10 cellular contexts compared by ENCODE assay signal in genomic region chr7:135877799-135878198, GRCh38.
A peak's percentile ranks its signal among the peaks of the same experiment; 100 is the strongest.
DNase-seq lines count a peak whose midpoint lies in the region; ATAC-seq, FAIRE-seq and TF ChIP-seq lines count a peak whose summit lies in the region.
"Had no signal": no experiment of that assay in that cellular context is flagged by ENCODE, and none has a peak within 500 bp of the region (broad histone marks: within the 10 kb centered on the region; RNA-seq: fewer than 3 reads in every experiment).

No MANE protein-coding gene starts in this region.

- H2BK20ac ChIP-seq in H9 (ENCODE audit: low read depth, low read length, poor library complexity, severe bottlenecking) = no peak overlapping the region

- no peaks in the 10 kb centered on the region for H3K27me3 ChIP-seq in keratinocyte (ENCODE audit: control insufficient read depth, extremely low read depth, insufficient read depth, low read length)
- H3K27me3 ChIP-seq in H7 (ENCODE audit: control insufficient read depth, insufficient read depth, low read length) = no peaks in the 10 kb centered on the region
- H3K27me3 ChIP-seq in spleen (replicated peaks in 1 of 7) = no peaks in the 10 kb centered on the region
- no peaks in the 10 kb centered on the region for H3K27me3 ChIP-seq in H9 (ENCODE audit: insufficient read depth, low read length)
- H3K27me3 ChIP-seq: breast epithelium had no signal

- no peak overlapping the region for H2AK5ac ChIP-seq in H9 (ENCODE audit: insufficient read length, low read length)

- H4K20me1 ChIP-seq in keratinocyte (ENCODE audit: control insufficient read depth, extremely low read depth, insufficient read depth, low read length) (no peaks in the 10 kb centered on the region), H9 (ENCODE audit: control insufficient read depth, insufficient read depth, insufficient read length) (no peaks in the 10 kb centered on the region)

- dilution Hi-C loops in keratinocyte (cut with MboI; ENCODE audit: extremely low pct_ligation_motif_present, low sequenced_read_pairs) = no loop called here

- H3K18ac ChIP-seq in H9 (ENCODE audit: insufficient read length, low read depth, low read length) = no peak overlapping the region

- H3K27me3 Mint-ChIP-seq in H9 (ENCODE audit: low read depth) = no peaks in the 10 kb centered on the region

- H3K79me2 ChIP-seq in keratinocyte (ENCODE audit: control insufficient read depth, insufficient read depth, low read length) (no peaks in the 10 kb centered on the region), H9 (ENCODE audit: insufficient read depth, low read length) (no peaks in the 10 kb centered on the region)

- H3K4me3 ChIP-seq in keratinocyte (ENCODE audit: control insufficient read depth in 2 of 3, extremely low read depth in 1 of 3, insufficient read depth in 2 of 3, low read depth in 1 of 3, low read length in 3 of 3) (no peak overlapping the region), H7 (ENCODE audit: insufficient read depth, low read depth, low read length) (no peak overlapping the region), spleen (no peak overlapping the region)
- H3K4me3 ChIP-seq: breast epithelium had no signal

- H3K9me1 ChIP-seq in keratinocyte (ENCODE audit: control insufficient read depth, extremely low read depth, insufficient read depth, low read length) = no peaks in the 10 kb centered on the region

- H2BK15ac ChIP-seq in H9 (ENCODE audit: low read depth, low read length) = no peak overlapping the region

- peak; percentile 78 for ATAC-seq in HG03064 (IDR thresholded peaks at IDR 0.05; ENCODE audit: low read depth, unreplicated experiment)

- no peak overlapping the region for H4K8ac ChIP-seq in H9 (replicated peaks; ENCODE audit: insufficient read length, low read depth, low read length)

- H4K91ac ChIP-seq in H9 (ENCODE audit: insufficient read length, low read depth, low read length) = no peak overlapping the region

- H2AFZ ChIP-seq in keratinocyte (ENCODE audit: control insufficient read depth, low read length) = no peak overlapping the region
- H2AFZ ChIP-seq in H9 (ENCODE audit: low read length) = no peak overlapping the region

- no peak overlapping the region for H2BK120ac ChIP-seq in H9 (ENCODE audit: low read depth, low read length, poor library complexity, severe bottlenecking)

- peaks cover 21% of the 10 kb centered on the region for H3K4me1 ChIP-seq in keratinocyte (ENCODE audit: control insufficient read depth, extremely low read depth, insufficient read depth, low read length)
- no peaks in the 10 kb centered on the region for H3K4me1 ChIP-seq in spleen
- no peaks in the 10 kb centered on the region for H3K4me1 ChIP-seq in H9 (ENCODE audit: insufficient read depth, low read length)
- H3K4me1 ChIP-seq: breast epithelium had no signal

- FAIRE-seq in keratinocyte (lab: Jason Lieb, UNC) = peak; percentile 92
- no peak for FAIRE-seq in HTR-8/SVneo (lab: Jason Lieb, UNC)

- no peaks in the 10 kb centered on the region for H3K36me3 Mint-ChIP-seq in H9 (ENCODE audit: insufficient read depth in 1 of 3, low read depth in 3 of 3)

- no peak overlapping the region for H3K14ac ChIP-seq in H9 (ENCODE audit: insufficient read depth, low read length)

- no peaks in the 10 kb centered on the region for H3K9me3 Mint-ChIP-seq in H9

- no peaks in the 10 kb centered on the region for H3K36me3 ChIP-seq in keratinocyte (ENCODE audit: control insufficient read depth in 2 of 2, extremely low read depth in 1 of 2, insufficient read depth in 2 of 2, low read length in 2 of 2)
- no peaks in the 10 kb centered on the region for H3K36me3 ChIP-seq in H7 (replicated peaks; ENCODE audit: control insufficient read depth, insufficient read depth, low read length)
- no peaks in the 10 kb centered on the region for H3K36me3 ChIP-seq in spleen
- H3K36me3 ChIP-seq: breast epithelium had no signal

- peak overlapping the region; percentile 69 for H3K4me2 ChIP-seq in keratinocyte (ENCODE audit: control insufficient read depth, extremely low read depth, insufficient read depth, low read depth, low read length)
- H3K4me2 ChIP-seq in H9 (ENCODE audit: insufficient read depth, insufficient read length, low read length) = no peak overlapping the region

- no peaks in the 10 kb centered on the region for H3K4me1 Mint-ChIP-seq in H9

- H3K4me3 Mint-ChIP-seq in H9 = no peak overlapping the region

- H3K23me2 ChIP-seq in H9 (ENCODE audit: insufficient read length, low read depth, low read length, poor library complexity, severe bottlenecking) = no peaks in the 10 kb centered on the region

- intact Hi-C loops in spleen (cut with DNase I; ENCODE audit: low total_unique reads) = no loop called here

- no peak overlapping the region for H4K5ac ChIP-seq in H9 (ENCODE audit: insufficient read length, low read depth, low read length)

- H3K9ac ChIP-seq in keratinocyte (ENCODE audit: control insufficient read depth, extremely low read depth, insufficient read depth, low read length) (no peak overlapping the region), H9 (ENCODE audit: extremely low read depth, insufficient read length, low read length) (no peak overlapping the region)

- H3K4ac ChIP-seq in H9 (ENCODE audit: low read depth, low read length) = no peak overlapping the region

- H3K23ac ChIP-seq in H9 (ENCODE audit: insufficient read length, low read depth, low read length) = no peak overlapping the region

- no peak overlapping the region for H3K27ac Mint-ChIP-seq in H9

- peak; percentile 20 for DNase-seq in ELF-1 (ENCODE audit: low read depth, low spot score)
- DNase-seq in RPMI7951 (ENCODE audit: low read depth) = peak; percentile 78
- DNase-seq in keratinocyte (ENCODE audit: low read depth, low spot score) = peak; percentile 44
- no peak for DNase-seq in H7
- DNase-seq in spleen = no peak
- no peak for DNase-seq in HTR-8/SVneo (ENCODE audit: insufficient read length, low spot score)
- DNase-seq in H9 = no peak
- DNase-seq: NCI-H446 had no signal

- no peak for TF ChIP-seq POLR2A in spleen (IDR thresholded peaks at IDR 0.05)

- H3T11ph ChIP-seq in H9 (ENCODE audit: low read length) = no peak overlapping the region

- H3K27ac ChIP-seq in keratinocyte (ENCODE audit: control insufficient read depth, insufficient read depth, low read length) = peak overlapping the region; percentile 47
- H3K27ac ChIP-seq in spleen = no peak overlapping the region
- H3K27ac ChIP-seq in H9 (ENCODE audit: insufficient read length, low read depth, low read length) = no peak overlapping the region
- H3K27ac ChIP-seq: breast epithelium had no signal

- no peak overlapping the region for H2BK5ac ChIP-seq in H9 (ENCODE audit: insufficient read length, low read length)

- H3K9me3 ChIP-seq in keratinocyte (ENCODE audit: control insufficient read depth, low read depth, low read length) (no peaks in the 10 kb centered on the region), spleen (peaks cover 0 to 5% (median 0%) of the 10 kb centered on the region in 8 donors), H9 (ENCODE audit: control insufficient read depth, low read depth, low read length) (no peaks in the 10 kb centered on the region)
- H3K9me3 ChIP-seq: breast epithelium had no signal

- H3K79me1 ChIP-seq in H9 (ENCODE audit: insufficient read depth, low read depth, low read length, poor library complexity, severe bottlenecking) = no peaks in the 10 kb centered on the region

- H2BK12ac ChIP-seq in H9 (ENCODE audit: insufficient read length, low read depth, low read length) = no peak overlapping the region

- no peak overlapping the region for H3K56ac ChIP-seq in H9 (ENCODE audit: insufficient read length, low read depth, low read length)

- TF ChIP-seq CTCF in keratinocyte (optimal IDR thresholded peaks at IDR 0.05 in 1 of 3, IDR thresholded peaks at IDR 0.05 in 1 of 3, conservative IDR thresholded peaks at IDR 0.05 in 1 of 3; ENCODE audit: extremely low read depth in 1 of 3, insufficient read depth in 2 of 3, low read length in 3 of 3) (no peak), spleen (IDR thresholded peaks at IDR 0.05 in 8 of 11, conservative IDR thresholded peaks at IDR 0.05 in 3 of 11) (no peak), H9 (conservative IDR thresholded peaks at IDR 0.05) (no peak)

- 61 to 76% (median 69%) methylated on average over 5 of the region's 5 CpGs for WGBS in spleen, 5 donors
- no CpG with 5 or more reads among the region's 5 CpGs for WGBS in H9 (ENCODE audit: extremely low coverage, insufficient read length, low lambda C conversion rate)

Comparison
In these comparisons a context has a peak if more than half of its experiments do, and no peak if none do; other contexts are left out.
1. DNase-seq: peak in ELF-1 (single experiment), RPMI7951 (single experiment) and keratinocyte (single experiment); none in H7 (single experiment), spleen (single experiment), HTR-8/SVneo (single experiment) and H9 (single experiment).